10 cellular contexts compared by ENCODE assay signal in the genomic region with DNA sequence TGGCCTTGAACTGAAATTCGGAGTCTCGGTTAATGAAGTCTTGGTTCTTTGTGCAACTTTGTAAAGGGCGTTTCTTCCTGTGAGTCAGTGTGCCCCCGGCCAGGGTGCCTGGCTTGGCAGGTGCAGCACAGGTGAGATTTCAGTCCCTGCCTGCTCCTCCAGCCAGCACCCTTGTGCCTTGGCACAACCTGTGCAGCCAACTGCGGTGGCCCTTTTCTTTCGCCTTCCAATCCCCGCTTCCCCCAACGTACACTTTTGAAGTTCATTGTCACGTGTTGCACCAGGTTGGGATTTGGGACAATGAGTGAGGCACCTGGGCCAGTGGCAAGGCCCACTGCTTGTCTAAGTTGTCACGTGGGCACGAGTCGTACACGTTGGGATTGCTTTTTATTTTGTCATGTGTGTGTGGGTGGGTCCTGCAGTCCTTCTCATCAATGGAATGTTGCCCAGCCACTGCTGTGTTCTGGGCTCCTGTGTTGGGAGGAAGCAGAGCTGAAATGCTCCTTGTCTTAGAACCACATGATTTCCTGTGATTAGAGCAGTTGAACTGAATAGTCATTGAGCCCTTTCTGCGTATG.
DNase-seq lines count a peak whose midpoint lies in the region; ATAC-seq and TF ChIP-seq lines count a peak whose summit lies in the region.
"Had no signal": no experiment of that assay in that cellular context is flagged by ENCODE, and none has a peak within 500 bp of the region (broad histone marks: within the 10 kb centered on the region; RNA-seq: fewer than 3 reads in every experiment).

No MANE protein-coding gene starts in this region.

- H4K8ac ChIP-seq in IMR-90 (ENCODE audit: low read depth in 2 of 2, low read length in 2 of 2), result no peak overlapping the region

- H2AK9ac ChIP-seq in IMR-90 (replicated peaks; ENCODE audit: low read depth, low read length, poor library complexity), result no peak overlapping the region

- POLR2A ChIA-PET in IMR-90 (lab: Charles Lee; ENCODE audit: unreplicated experiment), result no interaction called here

- H3K4me3 ChIP-seq in IMR-90 (ENCODE audit: insufficient read depth, low read depth, low read length), result no peak overlapping the region

- 95% methylated on average over 9 of the region's 14 CpGs; no CpG with 5 or more reads in 1 of the 2 experiments for WGBS in IMR-90 (ENCODE audit: extremely low coverage in 2 of 2, insufficient read length in 1 of 2), 2 experiments

- peaks cover 2% of the 10 kb centered on the region for H3K4me1 ChIP-seq in IMR-90 (ENCODE audit: control insufficient read depth, insufficient read depth, low read length)
- H3K4me1 ChIP-seq in foreskin keratinocyte, result peaks cover 27% of the 10 kb centered on the region

- H3K27ac ChIP-seq in IMR-90 (ENCODE audit: insufficient read depth, low read length) (no peak overlapping the region), foreskin keratinocyte (peak overlapping the region; percentile 39)

- dilution Hi-C loops in IMR-90 (cut with HindIII; ENCODE audit: low sequenced_read_pairs, unreplicated experiment), result no loop called here

- H4K20me1 ChIP-seq in IMR-90 (ENCODE audit: insufficient read depth, low read length), result no peaks in the 10 kb centered on the region

- peaks cover 47 to 54% of the 10 kb centered on the region in 2 donors for H3K4me1 Mint-ChIP-seq in stimulated activated naive B cell treated with anti-CD40 and anti-IgM and Interleukin-4, amounts not matched to agents 10 μg/mL and 1 μg/mL and 100 μg/mL, for 72 hours

- H3K4me2 ChIP-seq in IMR-90 (ENCODE audit: low read depth, low read length), result no peak overlapping the region

- peaks cover 3 to 4% of the 10 kb centered on the region in 2 donors for H3K9me3 Mint-ChIP-seq in stimulated activated naive B cell treated with anti-CD40 and anti-IgM and Interleukin-4, amounts not matched to agents 10 μg/mL and 1 μg/mL and 100 μg/mL, for 72 hours

- H3K27ac Mint-ChIP-seq in stimulated activated naive B cell treated with anti-CD40 and anti-IgM and Interleukin-4, amounts not matched to agents 10 μg/mL and 1 μg/mL and 100 μg/mL, for 72 hours, result peak overlapping the region; percentile 83

- H3K18ac ChIP-seq in IMR-90 (ENCODE audit: low read depth, low read length), result no peak overlapping the region

- no peak overlapping the region for H2BK15ac ChIP-seq in IMR-90 (ENCODE audit: low read depth, low read length)

- no peak overlapping the region for H4K91ac ChIP-seq in IMR-90 (ENCODE audit: insufficient read depth, low read depth, low read length)

- no peak overlapping the region for H3K4me3 Mint-ChIP-seq in stimulated activated naive B cell treated with anti-CD40 and anti-IgM and Interleukin-4, amounts not matched to agents 10 μg/mL and 1 μg/mL and 100 μg/mL, for 72 hours

- intact Hi-C loops in IMR-90 (cut with micrococcal nuclease), result no loop called here

- CTCF ChIA-PET in IMR-90 (lab: Yijun Ruan, JAX), result no interaction called here

- H3K36me3 Mint-ChIP-seq in stimulated activated naive B cell treated with anti-CD40 and anti-IgM and Interleukin-4, amounts not matched to agents 10 μg/mL and 1 μg/mL and 100 μg/mL, for 72 hours, result peaks cover 65 to 85% of the 10 kb centered on the region in 2 donors

- TF ChIP-seq CTCF in IMR-90 (conservative IDR thresholded peaks at IDR 0.05; ENCODE audit: low read depth, low read length), result no peak
- TF ChIP-seq CTCF in foreskin keratinocyte (conservative IDR thresholded peaks at IDR 0.05), result no peak

- H2AK5ac ChIP-seq in IMR-90 (ENCODE audit: low read depth, low read length), result no peak overlapping the region

- no peak overlapping the region for H3K23ac ChIP-seq in IMR-90 (ENCODE audit: low read depth, low read length)

- no peak overlapping the region for H3K9ac ChIP-seq in IMR-90 (ENCODE audit: low read depth, low read length)

- peak; percentile 50 for DNase-seq in IMR-90
- peak; percentile 59 for DNase-seq in UCSD-AML1 (lab: John Stamatoyannopoulos, UW; ENCODE audit: unreplicated experiment)
- peak; percentile 84 to 94 for DNase-seq in foreskin keratinocyte
- DNase-seq in stimulated activated naive B cell treated with anti-CD40 and anti-IgM and Interleukin-4, amounts not matched to agents 10 μg/mL and 1 μg/mL and 100 μg/mL, for 72 hours, result no peak
- no peak for DNase-seq in NCI-H774 (lab: John Stamatoyannopoulos, UW)
- no peak for DNase-seq in 8988T
- no peak for DNase-seq in NCI-H748 (lab: John Stamatoyannopoulos, UW; ENCODE audit: unreplicated experiment)
- DNase-seq: activated CD4-positive, alpha-beta T cell treated with anti-CD3 and anti-CD28 coated beads, Interleukin-2, amount 50 U/mL, for 48 hours; kidney glomerular epithelial cell; MM.1S had no signal

- in situ Hi-C loops in IMR-90 (cut with MboI; ENCODE audit: low sequenced_read_pairs), result no loop called here

- no peaks in the 10 kb centered on the region for H3K9me1 ChIP-seq in IMR-90 (ENCODE audit: insufficient read depth, low read length)

- no peak overlapping the region for H4K5ac ChIP-seq in IMR-90 (ENCODE audit: low read depth, low read length)

- no peak overlapping the region for H2BK5ac ChIP-seq in IMR-90 (ENCODE audit: low read depth, low read length, poor library complexity, severe bottlenecking)

- H3K9me3 ChIP-seq in IMR-90 (ENCODE audit: control insufficient read depth, insufficient read depth, low read length), result no peaks in the 10 kb centered on the region; the same call in 1 of the 2 replicates

- no peaks in the 10 kb centered on the region for H3K27me3 Mint-ChIP-seq in stimulated activated naive B cell treated with anti-CD40 and anti-IgM and Interleukin-4, amounts not matched to agents 10 μg/mL and 1 μg/mL and 100 μg/mL, for 72 hours

- no TSS peak for BruUV-seq in IMR-90 (replicated peaks; lab: Mats Ljungman, UMichigan)

- H3K56ac ChIP-seq in IMR-90 (ENCODE audit: extremely low read depth, insufficient read depth, low read length), result no peak overlapping the region

- H2AFZ ChIP-seq in IMR-90 (replicated peaks; ENCODE audit: low read length, poor library complexity), result no peak overlapping the region

- peaks cover 14% of the 10 kb centered on the region for H3K27me3 ChIP-seq in IMR-90 (ENCODE audit: control insufficient read depth, insufficient read depth, low read length)
- no peaks in the 10 kb centered on the region for H3K27me3 ChIP-seq in foreskin keratinocyte

- H3K79me1 ChIP-seq in IMR-90 (ENCODE audit: low read depth in 1 of 2, low read length in 2 of 2), result no peaks in the 10 kb centered on the region

- TF ChIP-seq RAD21 in IMR-90 (IDR thresholded peaks at IDR 0.05; ENCODE audit: low read length), result no peak

- H3K14ac ChIP-seq in IMR-90 (replicated peaks; ENCODE audit: low read depth, low read length), result no peak overlapping the region

- ATAC-seq in IMR-90 (ENCODE audit: low read depth), result no peak
- peak; percentile 86 for ATAC-seq in foreskin keratinocyte
- ATAC-seq in stimulated activated naive B cell treated with anti-CD40 and anti-IgM and Interleukin-4, amounts not matched to agents 10 μg/mL and 1 μg/mL and 100 μg/mL, for 72 hours (replicated peaks), result no peak

- no peaks in the 10 kb centered on the region for H3K36me3 ChIP-seq in IMR-90 (ENCODE audit: control insufficient read depth, insufficient read depth, low read length)

- no peak overlapping the region for H2BK20ac ChIP-seq in IMR-90 (ENCODE audit: low read depth, low read length)

- no peak for TF ChIP-seq POLR2A in IMR-90 (IDR thresholded peaks at IDR 0.05; ENCODE audit: low read depth, low read length)

- no peak overlapping the region for H3K4ac ChIP-seq in IMR-90 (ENCODE audit: low read depth, low read length)

- no peak overlapping the region for H2BK120ac ChIP-seq in IMR-90 (ENCODE audit: low read depth, low read length)

TF ChIP-seq in IMR-90, 13 proteins besides CTCF, POLR2A, EP300 and RAD21:
- TF ChIP-seq MXI1 (IDR thresholded peaks at IDR 0.05; ENCODE audit: borderline replicate concordance, low read depth, low read length) (no peak), CEBPB (IDR thresholded peaks at IDR 0.05; ENCODE audit: low read depth, low read length) (no peak)
- TF ChIP-seq, protein P1, sequence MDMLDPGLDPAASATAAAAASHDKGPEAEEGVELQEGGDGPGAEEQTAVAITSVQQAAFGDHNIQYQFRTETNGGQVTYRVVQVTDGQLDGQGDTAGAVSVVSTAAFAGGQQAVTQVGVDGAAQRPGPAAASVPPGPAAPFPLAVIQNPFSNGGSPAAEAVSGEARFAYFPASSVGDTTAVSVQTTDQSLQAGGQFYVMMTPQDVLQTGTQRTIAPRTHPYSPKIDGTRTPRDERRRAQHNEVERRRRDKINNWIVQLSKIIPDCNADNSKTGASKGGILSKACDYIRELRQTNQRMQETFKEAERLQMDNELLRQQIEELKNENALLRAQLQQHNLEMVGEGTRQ (IDR thresholded peaks at IDR 0.05; ENCODE audit: low read depth, low read length), result peak; percentile 50; the same call in 1 of the 2 replicates
TF ChIP-seq in IMR-90: peak in this region for 1.

Comparison
In these comparisons a context has a peak if more than half of its experiments do, and no peak if none do; other contexts are left out.
1. DNase-seq: peak in IMR-90 (single experiment), UCSD-AML1 (single experiment) and foreskin keratinocyte (2 of 2); none in stimulated activated naive B cell treated with anti-CD40 and anti-IgM and Interleukin-4, amounts not matched to agents 10 μg/mL and 1 μg/mL and 100 μg/mL, for 72 hours (single experiment), NCI-H774 (single experiment), 8988T (single experiment) and NCI-H748 (single experiment).